Comparison of ENCODE assay signal across 13 cellular contexts in the genomic region with DNA sequence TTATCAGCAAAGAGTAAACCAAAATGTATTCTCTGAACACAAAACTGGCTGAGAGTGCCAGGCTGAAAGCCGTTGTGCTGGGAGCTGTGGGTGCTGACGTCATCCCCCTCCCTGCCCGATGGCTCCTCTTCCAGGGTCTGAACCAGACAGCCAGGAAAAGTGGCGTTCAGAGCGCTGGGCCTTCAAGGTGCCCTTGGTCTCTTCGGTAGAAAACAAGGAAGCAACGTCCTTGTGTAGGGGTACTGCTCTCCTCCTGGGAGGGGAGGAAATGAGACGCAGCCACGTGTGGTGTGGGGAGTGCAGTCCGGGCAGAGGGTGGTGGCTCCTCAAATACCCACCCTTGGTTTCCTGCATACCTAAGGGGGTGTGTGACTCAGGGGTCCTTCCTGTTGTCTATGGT.
DNase-seq lines count a peak whose midpoint lies in the region; TF ChIP-seq lines count a peak whose summit lies in the region.
"Had no signal": no experiment of that assay in that cellular context is flagged by ENCODE, and none has a peak within 500 bp of the region (broad histone marks: within the 10 kb centered on the region; RNA-seq: fewer than 3 reads in every experiment).

No MANE protein-coding gene starts in this region.

- no peak for TF ChIP-seq EP300 in stomach (IDR thresholded peaks at IDR 0.05)

- no peak for TF ChIP-seq POLR2A in stomach (IDR thresholded peaks at IDR 0.05)

- H3K4me1 ChIP-seq in left ventricle myocardium inferior (no peaks in the 10 kb centered on the region), stomach (no peaks in the 10 kb centered on the region)
- H3K4me1 ChIP-seq: foreskin keratinocyte, SJSA1 had no signal

- peak; percentile 57 for DNase-seq in activated effector memory CD4-positive, alpha-beta T cell treated with anti-CD3 and anti-CD28 coated beads, Interleukin-2, amount 50 U/mL, for 16 hours
- no peak for DNase-seq in activated effector memory CD4-positive, alpha-beta T cell treated with Interleukin-2 at 50 U/mL for 16 hours
- no peak for DNase-seq in SK-N-MC (ENCODE audit: low read depth, low spot score)
- no peak for DNase-seq in left ventricle myocardium inferior
- peak; percentile 79 for DNase-seq in stomach
- no peak for DNase-seq in amygdala (lab: John Stamatoyannopoulos, UW)
- no peak for DNase-seq in NCI-H187 treated with DMSO at 0.1 percent for 48 hours (lab: John Stamatoyannopoulos, UW)
- DNase-seq in epidermal melanocyte (ENCODE audit: insufficient read length, low spot score): no peak
- DNase-seq: CD4-positive, alpha-beta memory T cell; foreskin keratinocyte; ovary; stimulated activated naive CD4-positive, alpha-beta T cell treated with Interleukin-2 at 50 U/mL for 16 hours had no signal

- H3K9me3 ChIP-seq in SK-N-MC (ENCODE audit: low read depth, low read length) (peaks cover 5% of the 10 kb centered on the region; the same call in 1 of the 2 replicates), left ventricle myocardium inferior (replicated peaks) (no peaks in the 10 kb centered on the region), stomach (no peaks in the 10 kb centered on the region)
- H3K9me3 ChIP-seq: ovary had no signal

- peak overlapping the region; percentile 78 for H3K27ac ChIP-seq in SK-N-MC
- peak overlapping the region; percentile 37 for H3K27ac ChIP-seq in left ventricle myocardium inferior (replicated peaks)
- H3K27ac ChIP-seq in stomach: peak overlapping the region in 1 of 5 donors; percentile 13
- H3K27ac ChIP-seq: foreskin keratinocyte, ovary, SJSA1 had no signal

- H3K27me3 ChIP-seq in left ventricle myocardium inferior (ENCODE audit: low read depth) (peaks cover 4% of the 10 kb centered on the region), stomach (peaks cover 0 to 10% (median 4%) of the 10 kb centered on the region in 3 donors)
- H3K27me3 ChIP-seq: ovary, SJSA1 had no signal

- H3K4me3 ChIP-seq in SK-N-MC: peak overlapping the region; percentile 69
- H3K4me3 ChIP-seq in left ventricle myocardium inferior: no peak overlapping the region
- no peak overlapping the region for H3K4me3 ChIP-seq in stomach
- H3K4me3 ChIP-seq: ovary, SJSA1 had no signal

- TF ChIP-seq CTCF in left ventricle myocardium inferior (IDR thresholded peaks at IDR 0.05; ENCODE audit: borderline replicate concordance): no peak
- TF ChIP-seq CTCF in stomach (IDR thresholded peaks at IDR 0.05): no peak

- H3K9ac ChIP-seq in SK-N-MC (ENCODE audit: insufficient read length): peak overlapping the region; percentile 8

- WGBS in stomach, 5 donors: 14 to 36% (median 25%) methylated on average over 8 to 10 of the region's 10 CpGs

- H3K36me3 ChIP-seq in SK-N-MC (ENCODE audit: insufficient read depth, low read length) (no peaks in the 10 kb centered on the region), left ventricle myocardium inferior (no peaks in the 10 kb centered on the region), stomach (no peaks in the 10 kb centered on the region)
- H3K36me3 ChIP-seq: ovary, SJSA1 had no signal

- intact Hi-C loops in left ventricle myocardium inferior (cut with micrococcal nuclease) (no loop called here), stomach (cut with DNase I; ENCODE audit: low total_unique reads) (no loop called here)

Comparison
In these comparisons a context has a peak if more than half of its experiments do, and no peak if none do; other contexts are left out.
1. DNase-seq: peak in activated effector memory CD4-positive, alpha-beta T cell treated with anti-CD3 and anti-CD28 coated beads, Interleukin-2, amount 50 U/mL, for 16 hours (single experiment) and stomach (single experiment); none in activated effector memory CD4-positive, alpha-beta T cell treated with Interleukin-2 at 50 U/mL for 16 hours (single experiment), SK-N-MC (single experiment), left ventricle myocardium inferior (single experiment), amygdala (0 of 56), NCI-H187 treated with DMSO at 0.1 percent for 48 hours (single experiment) and epidermal melanocyte (single experiment).